In the genomic region with DNA sequence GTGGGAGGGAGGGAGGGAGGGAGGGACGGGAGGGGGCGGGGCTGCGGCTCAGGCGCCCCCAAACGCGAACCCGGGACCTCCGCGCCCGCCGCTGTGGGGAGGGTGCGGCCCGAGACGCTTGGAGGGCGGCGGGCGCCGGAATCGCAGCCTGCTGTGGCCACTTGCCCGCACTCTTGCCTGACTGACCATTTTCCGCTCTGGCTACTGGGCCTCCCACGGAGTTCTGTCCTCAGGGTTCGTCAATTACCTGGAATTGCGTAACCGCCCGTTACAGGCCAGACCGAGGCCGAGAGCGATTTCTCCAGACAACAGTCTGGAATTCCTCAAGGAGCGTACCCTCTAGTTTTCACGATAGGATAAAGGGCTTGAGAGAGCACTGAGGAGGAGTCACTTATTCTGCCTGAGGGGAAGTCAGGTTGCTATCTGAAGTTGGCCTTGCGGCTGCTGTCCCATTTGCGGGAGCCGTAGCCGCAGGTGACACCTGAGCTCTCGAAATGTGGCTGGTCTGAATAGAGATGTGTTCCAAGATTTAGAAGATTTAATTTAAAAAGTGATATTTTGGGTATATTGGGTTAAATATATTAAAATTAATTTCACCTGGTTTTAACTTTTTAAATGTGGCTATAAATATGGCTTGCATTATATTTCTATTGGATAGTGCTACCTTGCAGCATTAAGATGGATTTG, we compare ENCODE assay signal across 8 cellular contexts. TPM values are rescaled to one million over a fixed set of nuclear protein-coding genes. Genes with fewer than 3 reads are reported as not detected.
DNase-seq lines count a peak whose midpoint lies in the region; ATAC-seq and TF ChIP-seq lines count a peak whose summit lies in the region.

No MANE protein-coding gene starts in this region.

- CTCF ChIA-PET in AG04449 (lab: Yijun Ruan, JAX): no interaction called here

- peak; percentile 47 for ATAC-seq in GM18502 (IDR thresholded peaks at IDR 0.05; ENCODE audit: poor library complexity, unreplicated experiment)
- peak; percentile 44 for ATAC-seq in HG03064 (IDR thresholded peaks at IDR 0.05; ENCODE audit: low read depth, unreplicated experiment)

- H3K9me3 ChIP-seq in breast epithelium (no peaks in the 10 kb centered on the region), stomach (no peaks in the 10 kb centered on the region)

- TF ChIP-seq CTCF in AG04449 (IDR thresholded peaks at IDR 0.05; ENCODE audit: insufficient read depth, low read length, missing control alignments): no peak
- no peak for TF ChIP-seq CTCF in breast epithelium (IDR thresholded peaks at IDR 0.05)
- TF ChIP-seq CTCF in stomach (IDR thresholded peaks at IDR 0.05): no peak

- H3K4me1 ChIP-seq in breast epithelium: peaks cover 0 to 3% of the 10 kb centered on the region in 2 donors
- peaks cover 8 to 35% (median 24%) of the 10 kb centered on the region in 4 donors for H3K4me1 ChIP-seq in stomach

- POLR2A ChIA-PET in AG04449 (lab: Yijun Ruan, JAX): no interaction called here

- TF ChIP-seq POLR2A in breast epithelium (IDR thresholded peaks at IDR 0.05) (no peak), stomach (IDR thresholded peaks at IDR 0.05) (no peak)

- DNase-seq in AG04449 (ENCODE audit: low read depth, low spot score) (no peak), NCI-H774 (lab: John Stamatoyannopoulos, UW) (peak; percentile 79), breast epithelium (ENCODE audit: low spot score in 2 of 2) (peak; percentile 47 to 63), kidney glomerular epithelial cell (lab: John Stamatoyannopoulos, UW) (peak; percentile 76), stomach (peak; percentile 72), KG1 (lab: John Stamatoyannopoulos, UW) (no peak)

- TF ChIP-seq EP300 in stomach (IDR thresholded peaks at IDR 0.05): no peak

- intact Hi-C loops in breast epithelium (cut with DNase I; ENCODE audit: low total_unique reads) (loop anchor here (10.0 kb wide), 1 partner anchor 1916 kb away; no protein-coding TSS in a partner anchor), stomach (cut with DNase I; ENCODE audit: low total_unique reads) (no loop called here)

- WGBS in stomach, 5 donors: 1 to 3% (median 2%) methylated on average over 14 to 36 of the region's 36 CpGs

- H3K27me3 ChIP-seq in breast epithelium (no peaks in the 10 kb centered on the region), stomach (no peaks in the 10 kb centered on the region)

- H3K36me3 ChIP-seq in breast epithelium (no peaks in the 10 kb centered on the region), stomach (peaks cover 14 to 20% (median 20%) of the 10 kb centered on the region in 4 donors)

- H3K4me3 ChIP-seq in AG04449 (ENCODE audit: low read depth, low read length) (peak overlapping the region; percentile 76), breast epithelium (peak overlapping the region; percentile 73 to 95 (median 89)), stomach (peak overlapping the region; percentile 64 to 85 (median 73))

- H3K27ac ChIP-seq in breast epithelium (peak overlapping the region; percentile 96 to 99), stomach (peak overlapping the region; percentile 90 to 97 (median 95))

RNA-seq across cellular contexts. Expression of a gene that starts 0.4 kb away (rescaled TPM):
- total RNA-seq in breast epithelium (10 to 100 TPM; 22.9 to 33.8 (median 23.4) TPM), stomach (10 to 100 TPM in 3 of 5 donors, 1 to 10 TPM in 1, under 1 TPM in 1; 0.58 to 39.3 (median 12.6) TPM)
- polyA plus RNA-seq in stomach: 1 to 10 TPM; 3.6 to 5.7 (median 4.9) TPM

Comparison
In these comparisons a context has a peak if more than half of its experiments do, and no peak if none do; other contexts are left out.
1. DNase-seq: peak in NCI-H774 (single experiment), breast epithelium (2 of 2), kidney glomerular epithelial cell (single experiment) and stomach (single experiment); none in AG04449 (single experiment) and KG1 (single experiment).
2. Peak in every context shown above with its lines, with median percentiles within 50 percentile points of each other: H3K4me3 ChIP-seq.